Comparison of ENCODE assay signal across 21 cellular contexts in the genomic region with DNA sequence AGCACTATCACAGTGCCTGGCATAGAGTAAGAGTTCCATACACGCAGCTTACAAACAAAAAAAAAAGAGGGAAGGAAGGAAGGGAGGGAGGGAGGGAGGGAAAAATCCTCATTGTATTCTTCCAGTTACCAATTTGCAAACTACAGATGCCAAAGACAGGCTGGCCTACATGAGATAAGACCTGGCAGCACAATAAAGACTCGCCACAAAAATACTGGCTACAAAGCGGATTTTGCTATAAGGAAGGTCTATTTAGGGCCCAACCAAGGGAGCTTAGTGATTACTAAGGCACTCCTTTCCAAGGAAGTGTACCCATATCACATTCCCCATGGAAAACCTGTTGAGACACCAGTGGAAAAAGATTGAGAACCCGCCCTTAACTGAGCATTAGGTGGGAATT. TPM values are rescaled to one million over a fixed set of nuclear protein-coding genes. Genes with fewer than 3 reads are reported as not detected.
DNase-seq lines count a peak whose midpoint lies in the region; ATAC-seq and TF ChIP-seq lines count a peak whose summit lies in the region.
"Had no signal": no experiment of that assay in that cellular context is flagged by ENCODE, and none has a peak within 500 bp of the region (broad histone marks: within the 10 kb centered on the region; RNA-seq: fewer than 3 reads in every experiment).

No MANE protein-coding gene starts in this region.

- no peaks in the 10 kb centered on the region for H3K27me3 Mint-ChIP-seq in activated CD8-positive, alpha-beta T cell treated with anti-CD3 and anti-CD28 coated beads for 36 hours
- no peaks in the 10 kb centered on the region for H3K27me3 Mint-ChIP-seq in activated CD8-positive, alpha-beta T cell treated with anti-CD3 and anti-CD28 coated beads, Interleukin-2, amount 10 ng/mL, durations not matched to agents 7 days and 5 days (ENCODE audit: low read depth)
- H3K27me3 Mint-ChIP-seq in HFFc6 (ENCODE audit: insufficient read depth) (no peaks in the 10 kb centered on the region), neural progenitor cell (ENCODE audit: insufficient read depth, low read depth) (peaks cover 7% of the 10 kb centered on the region)
- H3K27me3 Mint-ChIP-seq in activated naive CD8-positive, alpha-beta T cell treated with anti-CD3 and anti-CD28 coated beads for 36 hours = no peaks in the 10 kb centered on the region

- H3F3A ChIP-seq in neural progenitor cell (ENCODE audit: low read depth) = no peaks in the 10 kb centered on the region

- H3K4me1 ChIP-seq in OCI-LY7 (ENCODE audit: insufficient read depth, low read length, poor library complexity, severe bottlenecking) (peaks cover 33% of the 10 kb centered on the region), lower lobe of right lung (peaks cover 72% of the 10 kb centered on the region), neural progenitor cell (no peaks in the 10 kb centered on the region)

- ATAC-seq in activated CD8-positive, alpha-beta T cell treated with anti-CD3 and anti-CD28 coated beads for 36 hours = no peak
- no peak for ATAC-seq in activated CD8-positive, alpha-beta T cell treated with anti-CD3 and anti-CD28 coated beads, Interleukin-2, amount 10 ng/mL, durations not matched to agents 7 days and 5 days
- ATAC-seq in lower lobe of right lung = no peak
- ATAC-seq: gastrocnemius medialis, PC-3 had no signal

- H3K4me2 ChIP-seq in OCI-LY7 (ENCODE audit: low read length) (no peak overlapping the region), neural progenitor cell (no peak overlapping the region)

- no peaks in the 10 kb centered on the region for H3K9me3 Mint-ChIP-seq in activated CD8-positive, alpha-beta T cell treated with anti-CD3 and anti-CD28 coated beads for 36 hours
- H3K9me3 Mint-ChIP-seq in activated CD8-positive, alpha-beta T cell treated with anti-CD3 and anti-CD28 coated beads, Interleukin-2, amount 10 ng/mL, durations not matched to agents 7 days and 5 days (ENCODE audit: insufficient read depth) = no peaks in the 10 kb centered on the region
- H3K9me3 Mint-ChIP-seq in HFFc6 (no peaks in the 10 kb centered on the region), neural progenitor cell (no peaks in the 10 kb centered on the region)
- H3K9me3 Mint-ChIP-seq in activated naive CD8-positive, alpha-beta T cell treated with anti-CD3 and anti-CD28 coated beads for 36 hours = peaks cover 1% of the 10 kb centered on the region
- H3K9me3 Mint-ChIP-seq: activated T-helper 2 cell treated with anti-CD3 and anti-CD28 coated beads, Interferon-gamma antibody, Interleukin-2, Interleukin-4, amounts not matched to agents 10 μg/mL and 5 μg/mL and 100 μg/mL, durations not matched to agents 14 hours and 24 hours and 36 hours; nephron had no signal

- no peak for DNase-seq in activated CD8-positive, alpha-beta T cell treated with anti-CD3 and anti-CD28 coated beads for 36 hours
- DNase-seq in activated CD8-positive, alpha-beta T cell treated with anti-CD3 and anti-CD28 coated beads, Interleukin-2, amount 10 ng/mL, durations not matched to agents 7 days and 5 days = no peak
- DNase-seq in HFFc6 (no peak), lung microvascular endothelial cell (ENCODE audit: low read depth in 2 of 2) (peak; percentile 45 to 65), OCI-LY7 (ENCODE audit: low spot score) (no peak), lower lobe of right lung (no peak), neural progenitor cell (ENCODE audit: low spot score) (no peak)
- DNase-seq in activated naive CD8-positive, alpha-beta T cell treated with anti-CD3 and anti-CD28 coated beads for 36 hours = no peak
- DNase-seq: ACHN; activated CD4-positive, CD25-positive, alpha-beta regulatory T cell treated with anti-CD3 and anti-CD28 coated beads, Interleukin-2, amount 50 U/mL, for 72 hours; C1 segment of cervical spinal cord; gastrocnemius medialis; MG63; NCI-H146; NCI-H2171 treated with DMSO at 0.1 percent for 48 hours; NCI-H82; PC-3; stimulated activated CD4-positive, alpha-beta T cell treated with anti-CD3 and anti-CD28 coated beads, Interleukin-1b, Interleukin-23, amount 100 ng/mL, for 48 hours; stimulated activated naive B cell treated with anti-CD40 and anti-IgM and Interleukin-4, amounts not matched to agents 10 μg/mL and 1 μg/mL and 100 μg/mL, for 72 hours had no signal

- peaks cover 4% of the 10 kb centered on the region for H3K36me3 Mint-ChIP-seq in activated CD8-positive, alpha-beta T cell treated with anti-CD3 and anti-CD28 coated beads for 36 hours (ENCODE audit: low read depth)
- no peaks in the 10 kb centered on the region for H3K36me3 Mint-ChIP-seq in activated CD8-positive, alpha-beta T cell treated with anti-CD3 and anti-CD28 coated beads, Interleukin-2, amount 10 ng/mL, durations not matched to agents 7 days and 5 days (ENCODE audit: low read depth)
- no peaks in the 10 kb centered on the region for H3K36me3 Mint-ChIP-seq in HFFc6 (ENCODE audit: low read depth)
- peaks cover 2% of the 10 kb centered on the region for H3K36me3 Mint-ChIP-seq in activated naive CD8-positive, alpha-beta T cell treated with anti-CD3 and anti-CD28 coated beads for 36 hours
- no peaks in the 10 kb centered on the region for H3K36me3 Mint-ChIP-seq in neural progenitor cell
- H3K36me3 Mint-ChIP-seq: stimulated activated naive B cell treated with anti-CD40 and anti-IgM and Interleukin-4, amounts not matched to agents 10 μg/mL and 1 μg/mL and 100 μg/mL, for 72 hours had no signal

- H3K79me2 ChIP-seq in OCI-LY7 (ENCODE audit: insufficient read depth, low read depth, low read length) = no peaks in the 10 kb centered on the region
- H3K79me2 ChIP-seq in neural progenitor cell (ENCODE audit: low read depth) = no peaks in the 10 kb centered on the region

- intact Hi-C loops in activated CD8-positive, alpha-beta T cell treated with anti-CD3 and anti-CD28 coated beads for 36 hours (cut with micrococcal nuclease) = no loop called here
- intact Hi-C loops in OCI-LY7 (cut with micrococcal nuclease; ENCODE audit: unreplicated experiment) = no loop called here
- intact Hi-C loops in lower lobe of right lung (cut with DNase I) = no loop called here

- peaks cover 86% of the 10 kb centered on the region for H3K4me1 Mint-ChIP-seq in activated CD8-positive, alpha-beta T cell treated with anti-CD3 and anti-CD28 coated beads for 36 hours (ENCODE audit: low read depth)
- peaks cover 70% of the 10 kb centered on the region for H3K4me1 Mint-ChIP-seq in activated CD8-positive, alpha-beta T cell treated with anti-CD3 and anti-CD28 coated beads, Interleukin-2, amount 10 ng/mL, durations not matched to agents 7 days and 5 days (ENCODE audit: low read depth)
- H3K4me1 Mint-ChIP-seq in HFFc6 (ENCODE audit: low read depth) (peaks cover 63% of the 10 kb centered on the region), neural progenitor cell (peaks cover 39% of the 10 kb centered on the region)
- H3K4me1 Mint-ChIP-seq in activated naive CD8-positive, alpha-beta T cell treated with anti-CD3 and anti-CD28 coated beads for 36 hours = peaks cover 74% of the 10 kb centered on the region

- H3K9me3 ChIP-seq in OCI-LY7 (ENCODE audit: low read length) (no peaks in the 10 kb centered on the region), lower lobe of right lung (no peaks in the 10 kb centered on the region), neural progenitor cell (ENCODE audit: low read depth) (no peaks in the 10 kb centered on the region)
- H3K9me3 ChIP-seq: gastrocnemius medialis, MG63 had no signal

- H3K27ac Mint-ChIP-seq in activated CD8-positive, alpha-beta T cell treated with anti-CD3 and anti-CD28 coated beads for 36 hours = peak overlapping the region; percentile 54
- no peak overlapping the region for H3K27ac Mint-ChIP-seq in activated CD8-positive, alpha-beta T cell treated with anti-CD3 and anti-CD28 coated beads, Interleukin-2, amount 10 ng/mL, durations not matched to agents 7 days and 5 days
- H3K27ac Mint-ChIP-seq in HFFc6 = peak overlapping the region; percentile 41; the same call in 1 of the 2 replicates
- peak overlapping the region; percentile 46 for H3K27ac Mint-ChIP-seq in activated naive CD8-positive, alpha-beta T cell treated with anti-CD3 and anti-CD28 coated beads for 36 hours
- H3K27ac Mint-ChIP-seq in neural progenitor cell = no peak overlapping the region
- H3K27ac Mint-ChIP-seq: activated T-helper 2 cell treated with anti-CD3 and anti-CD28 coated beads, Interferon-gamma antibody, Interleukin-2, Interleukin-4, amounts not matched to agents 10 μg/mL and 5 μg/mL and 100 μg/mL, durations not matched to agents 14 hours and 24 hours and 36 hours; stimulated activated naive B cell treated with anti-CD40 and anti-IgM and Interleukin-4, amounts not matched to agents 10 μg/mL and 1 μg/mL and 100 μg/mL, for 72 hours had no signal

- H3K27me3 ChIP-seq in lower lobe of right lung (ENCODE audit: low read depth) (no peaks in the 10 kb centered on the region), neural progenitor cell (no peaks in the 10 kb centered on the region)
- H3K27me3 ChIP-seq: gastrocnemius medialis, MG63 had no signal

- POLR2A ChIA-PET in activated CD8-positive, alpha-beta T cell treated with anti-CD3 and anti-CD28 coated beads for 36 hours (lab: Charles Lee) = interaction anchor here (0.8 to 5.4 kb wide), 4 partner anchors 39 to 68 kb away, joined by 3 to 54 read pairs (median 19); partner anchors contain the start of gene PHLDA1
- POLR2A ChIA-PET in activated CD8-positive, alpha-beta T cell treated with anti-CD3 and anti-CD28 coated beads, Interleukin-2, amount 10 ng/mL, durations not matched to agents 7 days and 5 days (lab: Charles Lee) = interaction anchor here (1.6 to 4.8 kb wide), 3 partner anchors 18 to 50 kb away, joined by 4 to 69 read pairs (median 46); partner anchors contain the start of gene PHLDA1
- POLR2A ChIA-PET in OCI-LY7 (lab: Charles Lee) = interaction anchor here (0.6 to 3.3 kb wide), 3 partner anchors 11 to 572 kb away, joined by 3 to 8 read pairs (median 3); no protein-coding TSS in a partner anchor

- TF ChIP-seq CTCF in activated CD8-positive, alpha-beta T cell treated with anti-CD3 and anti-CD28 coated beads for 36 hours (IDR thresholded peaks at IDR 0.05) = no peak
- TF ChIP-seq CTCF in HFFc6 (IDR thresholded peaks at IDR 0.05) = no peak
- TF ChIP-seq CTCF in OCI-LY7 (conservative IDR thresholded peaks at IDR 0.05; ENCODE audit: low read length) = no peak
- no peak for TF ChIP-seq CTCF in lower lobe of right lung (IDR thresholded peaks at IDR 0.05)
- TF ChIP-seq CTCF in neural progenitor cell (IDR thresholded peaks at IDR 0.05) = no peak

- H3K4me3 ChIP-seq in OCI-LY7 (ENCODE audit: low read depth, low read length, poor library complexity, severe bottlenecking) = no peak overlapping the region
- no peak overlapping the region for H3K4me3 ChIP-seq in lower lobe of right lung
- H3K4me3 ChIP-seq in neural progenitor cell = no peak overlapping the region
- H3K4me3 ChIP-seq: gastrocnemius medialis, MG63 had no signal

- no TSS peak for BruUV-seq in OCI-LY7 (replicated peaks; lab: Mats Ljungman, UMichigan)

- H3K9ac ChIP-seq in neural progenitor cell = no peak overlapping the region

- H3K27ac ChIP-seq in OCI-LY7 (ENCODE audit: low read depth, low read length, poor library complexity, severe bottlenecking) (no peak overlapping the region), lower lobe of right lung (no peak overlapping the region), neural progenitor cell (no peak overlapping the region)

- no peak overlapping the region for H3K4me3 Mint-ChIP-seq in activated CD8-positive, alpha-beta T cell treated with anti-CD3 and anti-CD28 coated beads for 36 hours
- H3K4me3 Mint-ChIP-seq in activated CD8-positive, alpha-beta T cell treated with anti-CD3 and anti-CD28 coated beads, Interleukin-2, amount 10 ng/mL, durations not matched to agents 7 days and 5 days = no peak overlapping the region
- H3K4me3 Mint-ChIP-seq in HFFc6 = no peak overlapping the region
- H3K4me3 Mint-ChIP-seq in activated naive CD8-positive, alpha-beta T cell treated with anti-CD3 and anti-CD28 coated beads for 36 hours = no peak overlapping the region
- H3K4me3 Mint-ChIP-seq in neural progenitor cell = no peak overlapping the region
- H3K4me3 Mint-ChIP-seq: nephron; stimulated activated naive B cell treated with anti-CD40 and anti-IgM and Interleukin-4, amounts not matched to agents 10 μg/mL and 1 μg/mL and 100 μg/mL, for 72 hours had no signal

- no peak overlapping the region for H2AFZ ChIP-seq in OCI-LY7 (ENCODE audit: low read length)
- H2AFZ ChIP-seq in neural progenitor cell (replicated peaks) = no peak overlapping the region

- no peaks in the 10 kb centered on the region for H3K9me2 ChIP-seq in OCI-LY7 (ENCODE audit: insufficient read depth, low read length)

- H4K20me1 ChIP-seq in OCI-LY7 (ENCODE audit: insufficient read depth, low read length) = no peaks in the 10 kb centered on the region
- no peaks in the 10 kb centered on the region for H4K20me1 ChIP-seq in neural progenitor cell (ENCODE audit: low read depth)

- H3K36me3 ChIP-seq in OCI-LY7 (ENCODE audit: insufficient read depth, low read length) = no peaks in the 10 kb centered on the region
- no peaks in the 10 kb centered on the region for H3K36me3 ChIP-seq in lower lobe of right lung
- H3K36me3 ChIP-seq in neural progenitor cell = no peaks in the 10 kb centered on the region
- H3K36me3 ChIP-seq: gastrocnemius medialis, MG63 had no signal

- CTCF ChIA-PET in activated CD8-positive, alpha-beta T cell treated with anti-CD3 and anti-CD28 coated beads for 36 hours (lab: Charles Lee) = interaction anchor here (1.1 to 1.3 kb wide), 3 partner anchors 22 to 47 kb away, joined by 3 read pairs; no protein-coding TSS in a partner anchor
- CTCF ChIA-PET in activated CD8-positive, alpha-beta T cell treated with anti-CD3 and anti-CD28 coated beads, Interleukin-2, amount 10 ng/mL, durations not matched to agents 7 days and 5 days (lab: Charles Lee) = interaction anchor here (0.8 to 2.8 kb wide), 5 partner anchors 10 to 455 kb away, joined by 3 to 15 read pairs (median 4); partner anchors contain the start of gene PHLDA1
- CTCF ChIA-PET in OCI-LY7 (lab: Charles Lee; ENCODE audit: unreplicated experiment) = no interaction called here

RNA-seq across cellular contexts. Expression of gene PHLDA1, which starts 50.3 kb away (rescaled TPM):
- 10 to 100 TPM; 33.9 to 35.0 TPM for total RNA-seq in activated CD8-positive, alpha-beta T cell treated with anti-CD3 and anti-CD28 coated beads for 36 hours
- total RNA-seq in activated CD8-positive, alpha-beta T cell treated with anti-CD3 and anti-CD28 coated beads, Interleukin-2, amount 10 ng/mL, durations not matched to agents 7 days and 5 days = 1 to 10 TPM; 5.6 to 6.1 TPM
- 10 to 100 TPM; 49.2 to 81.5 (median 76.2) TPM for total RNA-seq in HFFc6 (2021; fragmentation: NEBNext Ultra II Directional; extraction: Animal tissue kit (Norgen Biotek cat#: 25700))
- 10 to 100 TPM; 41.5 to 41.9 TPM for total RNA-seq in activated naive CD8-positive, alpha-beta T cell treated with anti-CD3 and anti-CD28 coated beads for 36 hours
- total RNA-seq in lung microvascular endothelial cell (13.1 and 16.1 TPM in 2 replicates), OCI-LY7 (2022) (2.1 and 2.3 TPM in 2 replicates), lower lobe of right lung (12.2 TPM), neural progenitor cell (ENCODE audit: low replicate concordance) (1.1 and 1.2 TPM in 2 replicates)
- 0.44 and 0.54 TPM in 2 replicates for total RNA-seq in OCI-LY7 (2014; rRNA removed; shearing (Covaris generic))

Comparison
In these comparisons a context has a peak if more than half of its experiments do, and no peak if none do; other contexts are left out.
1. H3K27ac Mint-ChIP-seq: peak in activated CD8-positive, alpha-beta T cell treated with anti-CD3 and anti-CD28 coated beads for 36 hours (single experiment), HFFc6 (single experiment) and activated naive CD8-positive, alpha-beta T cell treated with anti-CD3 and anti-CD28 coated beads for 36 hours (single experiment); none in activated CD8-positive, alpha-beta T cell treated with anti-CD3 and anti-CD28 coated beads, Interleukin-2, amount 10 ng/mL, durations not matched to agents 7 days and 5 days (single experiment) and neural progenitor cell (single experiment).
2. DNase-seq: peak in lung microvascular endothelial cell (2 of 2); none in activated CD8-positive, alpha-beta T cell treated with anti-CD3 and anti-CD28 coated beads for 36 hours (single experiment), activated CD8-positive, alpha-beta T cell treated with anti-CD3 and anti-CD28 coated beads, Interleukin-2, amount 10 ng/mL, durations not matched to agents 7 days and 5 days (single experiment), HFFc6 (single experiment), activated naive CD8-positive, alpha-beta T cell treated with anti-CD3 and anti-CD28 coated beads for 36 hours (single experiment), OCI-LY7 (single experiment), lower lobe of right lung (single experiment) and neural progenitor cell (single experiment).